Comparison of ENCODE assay signal across 1 cellular context in genomic region chr1:28115267-28115666, GRCh38.
TF ChIP-seq lines count a peak whose summit lies in the region.

No MANE protein-coding gene starts in this region.

TF ChIP-seq in GM12878, 131 proteins besides CTCF, POLR2A, EP300 and RAD21 (continued from another document and continues in another):
- TF ChIP-seq NKRF (conservative IDR thresholded peaks at IDR 0.05): no peak
- peak; percentile 60; the same call in 1 of the 2 replicates for TF ChIP-seq YY1 (IDR thresholded peaks at IDR 0.05; ENCODE audit: low read depth, low read length)
- TF ChIP-seq IKZF1 (conservative IDR thresholded peaks at IDR 0.05): peak; percentile 86
- no peak for TF ChIP-seq TAF1 (IDR thresholded peaks at IDR 0.05; ENCODE audit: borderline replicate concordance, low read depth, low read length)
- TF ChIP-seq ATF3 (IDR thresholded peaks at IDR 0.05; ENCODE audit: borderline replicate concordance, extremely low read depth, low read depth, low read length): no peak
- TF ChIP-seq ZNF384 (IDR thresholded peaks at IDR 0.05; ENCODE audit: borderline replicate concordance, low read depth, low read length): no peak
- TF ChIP-seq RB1 (IDR thresholded peaks at IDR 0.05; ENCODE audit: borderline replicate concordance): no peak
- no peak for TF ChIP-seq ESRRA (IDR thresholded peaks at IDR 0.05; ENCODE audit: low read length)
- TF ChIP-seq CUX1 (IDR thresholded peaks at IDR 0.05; ENCODE audit: insufficient replicate concordance, low read depth, low read length): peak; percentile 38
- TF ChIP-seq CREM (IDR thresholded peaks at IDR 0.05; ENCODE audit: low read depth): no peak
- no peak for TF ChIP-seq E4F1 (IDR thresholded peaks at IDR 0.05; ENCODE audit: borderline replicate concordance, partially characterized antibody)
- TF ChIP-seq STAT1 (conservative IDR thresholded peaks at IDR 0.05): no peak
- no peak for TF ChIP-seq USF1 (IDR thresholded peaks at IDR 0.05; ENCODE audit: borderline replicate concordance, extremely low read length, insufficient read depth, low read depth, low read length)
- no peak for TF ChIP-seq ASH2L (IDR thresholded peaks at IDR 0.05; ENCODE audit: borderline replicate concordance, low read depth)
- no peak for TF ChIP-seq E2F4 (IDR thresholded peaks at IDR 0.05; ENCODE audit: low read depth, low read length)
- no peak for TF ChIP-seq IRF4 (IDR thresholded peaks at IDR 0.05; ENCODE audit: low read depth, low read length)
- TF ChIP-seq MYC (IDR thresholded peaks at IDR 0.05; ENCODE audit: insufficient read depth, insufficient read length, insufficient replicate concordance, low read length, severe bottlenecking): no peak
- TF ChIP-seq MYB (IDR thresholded peaks at IDR 0.05; ENCODE audit: borderline replicate concordance, low read depth, low read length): no peak
- no peak for TF ChIP-seq SIN3A (IDR thresholded peaks at IDR 0.05; ENCODE audit: low read depth, low read length)
- 0 out of 2 replicates have a peak, but pooled peaks have one; percentile 21 for TF ChIP-seq GABPA (IDR thresholded peaks at IDR 0.05; ENCODE audit: low read depth)
- TF ChIP-seq RELB (IDR thresholded peaks at IDR 0.05; ENCODE audit: low read depth): peak; percentile 85
- no peak for TF ChIP-seq EGR1 (IDR thresholded peaks at IDR 0.05; ENCODE audit: borderline replicate concordance in 1 of 2, low read depth in 2 of 2, low read length in 2 of 2)
- TF ChIP-seq GATAD2B (conservative IDR thresholded peaks at IDR 0.05; ENCODE audit: low read depth): no peak
- TF ChIP-seq PML (IDR thresholded peaks at IDR 0.05; ENCODE audit: low read length): no peak
- no peak for TF ChIP-seq USF2 (IDR thresholded peaks at IDR 0.05; ENCODE audit: borderline replicate concordance, low read depth, low read length)
- peak; percentile 71 for TF ChIP-seq JUNB (IDR thresholded peaks at IDR 0.05)
- TF ChIP-seq CBX5 (IDR thresholded peaks at IDR 0.05; ENCODE audit: low read depth): no peak
- no peak for TF ChIP-seq RFX5 (IDR thresholded peaks at IDR 0.05; ENCODE audit: low read depth, low read length)
- TF ChIP-seq MTA3 (IDR thresholded peaks at IDR 0.05; ENCODE audit: borderline replicate concordance, low read length): no peak
- peak; percentile 83 for TF ChIP-seq SPI1 (IDR thresholded peaks at IDR 0.05; ENCODE audit: borderline replicate concordance, insufficient read depth, low read depth, low read length)
- peak; percentile 36; the same call in 1 of the 2 replicates for TF ChIP-seq CREB1 (IDR thresholded peaks at IDR 0.05; ENCODE audit: low read depth)
- no peak for TF ChIP-seq FOXK2 (IDR thresholded peaks at IDR 0.05)
- no peak for TF ChIP-seq SMAD5 (IDR thresholded peaks at IDR 0.05; ENCODE audit: low read depth)
- peak; percentile 64 for TF ChIP-seq ATF7 (IDR thresholded peaks at IDR 0.05; ENCODE audit: low read depth)
- no peak for TF ChIP-seq CEBPZ (IDR thresholded peaks at IDR 0.05; ENCODE audit: low read depth, low read length)
- no peak for TF ChIP-seq IRF3 (IDR thresholded peaks at IDR 0.05)
- no peak for TF ChIP-seq TARDBP (IDR thresholded peaks at IDR 0.05; ENCODE audit: borderline replicate concordance)
- TF ChIP-seq HDAC6 (IDR thresholded peaks at IDR 0.05; ENCODE audit: unreplicated experiment): no peak
- TF ChIP-seq CEBPB (IDR thresholded peaks at IDR 0.05; ENCODE audit: borderline replicate concordance in 1 of 2, low read depth in 2 of 2, low read length in 2 of 2): peak; percentile 84 to 96; a peak in 3 of 4 replicates
- no peak for TF ChIP-seq ZZZ3 (IDR thresholded peaks at IDR 0.05; ENCODE audit: control insufficient read depth, insufficient read length, low read depth)
- TF ChIP-seq ZNF24 (IDR thresholded peaks at IDR 0.05): no peak
- no peak for TF ChIP-seq NFXL1 (IDR thresholded peaks at IDR 0.05; ENCODE audit: borderline replicate concordance)
